In genomic region chr16:15587152-15587825, GRCh38 we compare ENCODE assay signal across 1 cellular context.
TF ChIP-seq lines count a peak whose summit lies in the region.

No MANE protein-coding gene starts in this region.

TF ChIP-seq in K562, 482 proteins besides CTCF, POLR2A, EP300 and RAD21 (continued from another document):
- no peak for TF ChIP-seq STAT6 (CRISPR knock-in tag; IDR thresholded peaks at IDR 0.05)
- TF ChIP-seq NUFIP1 (IDR thresholded peaks at IDR 0.05; ENCODE audit: partially characterized antibody) = no peak
